In genomic region chr5:69007726-69008368, GRCh38 we compare ENCODE assay signal across 8 cellular contexts.
A peak's percentile ranks its signal among the peaks of the same experiment; 100 is the strongest.
DNase-seq lines count a peak whose midpoint lies in the region; ATAC-seq, FAIRE-seq and TF ChIP-seq lines count a peak whose summit lies in the region.

No MANE protein-coding gene starts in this region.

- TF ChIP-seq CTCF in AG09309 (IDR thresholded peaks at IDR 0.05; ENCODE audit: control insufficient read depth, insufficient read depth, low read depth, low read length, missing control alignments) (peak; percentile 92), H1 (IDR thresholded peaks at IDR 0.05; ENCODE audit: control extremely low read depth in 1 of 3, insufficient read depth in 1 of 3, low read depth in 1 of 3, low read length in 3 of 3) (peak; percentile 83 to 99 (median 99)), mucosa of descending colon (IDR thresholded peaks at IDR 0.05) (peak; percentile 68)

- no peak overlapping the region for H2BK15ac ChIP-seq in H1 (ENCODE audit: low read length)

- no peak overlapping the region for H3K18ac ChIP-seq in H1 (ENCODE audit: extremely low read depth, low read length)

- no peak overlapping the region for H2AK5ac ChIP-seq in H1 (ENCODE audit: low read depth, low read length)

- no peak overlapping the region for H3K56ac ChIP-seq in H1 (replicated peaks; ENCODE audit: insufficient read length, low read depth, low read length)

- H3K27ac ChIP-seq in H1 (ENCODE audit: low read depth, low read length), result no peak overlapping the region

- no peaks in the 10 kb centered on the region for H3K27me3 ChIP-seq in H1 (replicated peaks in 1 of 4; ENCODE audit: control insufficient read depth in 3 of 4, extremely low read depth in 1 of 4, insufficient read depth in 3 of 4, low read length in 3 of 4)

- no peak overlapping the region for H3K4me2 ChIP-seq in H1 (ENCODE audit: insufficient read depth in 1 of 2, low read depth in 2 of 2, low read length in 2 of 2)

- no peak overlapping the region for H2BK12ac ChIP-seq in H1 (ENCODE audit: low read depth, low read length)

- H4K5ac ChIP-seq in H1 (ENCODE audit: insufficient read length, low read depth, low read length), result no peak overlapping the region

- H3K23me2 ChIP-seq in H1 (ENCODE audit: low read depth, low read length), result no peaks in the 10 kb centered on the region; the same call in 1 of the 2 replicates

- no peak overlapping the region for H3K14ac ChIP-seq in H1 (ENCODE audit: insufficient read length)

- no peak overlapping the region for H2BK20ac ChIP-seq in H1 (ENCODE audit: low read length)

- no peak overlapping the region for H2AFZ ChIP-seq in H1 (ENCODE audit: low read length)

- H3K4me1 ChIP-seq in H1 (replicated peaks in 1 of 4; ENCODE audit: control insufficient read depth in 3 of 4, insufficient read depth in 4 of 4, low read length in 3 of 4), result no peaks in the 10 kb centered on the region
- no peaks in the 10 kb centered on the region for H3K4me1 ChIP-seq in mucosa of descending colon (ENCODE audit: low read depth)

- H3K4ac ChIP-seq in H1 (replicated peaks; ENCODE audit: insufficient read length, low read depth, low read length), result no peak overlapping the region

- H3K9ac ChIP-seq in H1 (replicated peaks in 1 of 4; ENCODE audit: extremely low read depth in 1 of 4, low read depth in 3 of 4, low read length in 3 of 4), result no peak overlapping the region

- ATAC-seq in GM18517 (IDR thresholded peaks at IDR 0.05; ENCODE audit: unreplicated experiment), result peak; percentile 96
- peak; percentile 84 for ATAC-seq in HG03066 (IDR thresholded peaks at IDR 0.05; ENCODE audit: low read depth, unreplicated experiment)
- peak; percentile 91 for ATAC-seq in mucosa of descending colon

- TF ChIP-seq RAD21 in H1 (IDR thresholded peaks at IDR 0.05 in 1 of 2, conservative IDR thresholded peaks at IDR 0.05 in 1 of 2; ENCODE audit: low read depth in 2 of 2, low read length in 2 of 2), result peak; percentile 95 to 98

- no peak for TF ChIP-seq POLR2A in H1 (IDR thresholded peaks at IDR 0.05; ENCODE audit: control extremely low read depth in 1 of 2, low read depth in 2 of 2, low read length in 2 of 2)

- WGBS in H1 (ENCODE audit: extremely low coverage in 1 of 2, insufficient coverage in 1 of 2, insufficient read length in 1 of 2, insufficient replicate concordance in 2 of 2, low coverage in 1 of 2, low lambda C conversion rate in 2 of 2, missing lambda C conversion rate in 1 of 2), 2 experiments, result 27% methylated on average over 4 of the region's 4 CpGs; no CpG with 5 or more reads in 1 of the 2 experiments

- intact Hi-C loops in mucosa of descending colon (cut with DNase I, micrococcal nuclease), result no loop called here

- H3K4me3 ChIP-seq in AG09309 (ENCODE audit: control insufficient read depth, low read depth, low read length), result no peak overlapping the region
- no peak overlapping the region for H3K4me3 ChIP-seq in H1 (ENCODE audit: extremely low read depth in 1 of 4, insufficient read depth in 2 of 4, low read depth in 3 of 4, low read length in 4 of 4)
- H3K4me3 ChIP-seq in mucosa of descending colon, result no peak overlapping the region

- no peak overlapping the region for H2BK5ac ChIP-seq in H1 (ENCODE audit: low read depth, low read length)

- no peak overlapping the region for H3K23ac ChIP-seq in H1 (ENCODE audit: insufficient read length)

- peak; percentile 96 for FAIRE-seq in H1 (lab: Jason Lieb, UNC)

- no peak for TF ChIP-seq EP300 in H1 (IDR thresholded peaks at IDR 0.05; ENCODE audit: borderline replicate concordance in 1 of 2, low read depth in 2 of 2, low read length in 2 of 2)

- no peak overlapping the region for H4K91ac ChIP-seq in H1 (replicated peaks; ENCODE audit: insufficient read length, low read length)

- no peaks in the 10 kb centered on the region for H3K36me3 ChIP-seq in H1 (ENCODE audit: control insufficient read depth in 2 of 4, insufficient read depth in 4 of 4, low read length in 3 of 4)
- no peaks in the 10 kb centered on the region for H3K36me3 ChIP-seq in mucosa of descending colon (ENCODE audit: low read depth)

- POLR2A ChIA-PET in H1 (lab: Charles Lee; ENCODE audit: partially characterized antibody), result interaction anchor here (0.9 kb wide), 1 partner anchor 86 kb away, joined by 3 read pairs; no protein-coding TSS in a partner anchor

- CTCF ChIA-PET in H1 (lab: Charles Lee; ENCODE audit: partially characterized antibody), result interaction anchor here (0.5 to 4.4 kb wide), 26 partner anchors 9 to 749 kb away, joined by 3 to 13 read pairs (median 3); no protein-coding TSS in a partner anchor

- H3K9me3 ChIP-seq in H1 (ENCODE audit: insufficient read depth in 2 of 2, low read depth in 1 of 2, low read length in 1 of 2) (no peaks in the 10 kb centered on the region), mucosa of descending colon (no peaks in the 10 kb centered on the region)

- H2BK120ac ChIP-seq in H1 (replicated peaks; ENCODE audit: low read depth, low read length), result no peak overlapping the region

- no peaks in the 10 kb centered on the region for H4K20me1 ChIP-seq in H1 (replicated peaks in 1 of 2; ENCODE audit: control insufficient read depth in 1 of 2, insufficient read depth in 2 of 2, low read length in 2 of 2)

- no peaks in the 10 kb centered on the region for H3K79me2 ChIP-seq in H1 (ENCODE audit: control insufficient read depth in 1 of 2, insufficient read depth in 2 of 2, low read length in 2 of 2)

- H4K8ac ChIP-seq in H1 (ENCODE audit: extremely low read depth, insufficient read depth, low read length), result no peak overlapping the region

- DNase-seq in AG09309 (ENCODE audit: low read depth), result no peak
- peak; percentile 82 for DNase-seq in NCI-H748 (lab: John Stamatoyannopoulos, UW; ENCODE audit: unreplicated experiment)
- DNase-seq in activated CD8-positive, alpha-beta memory T cell treated with anti-CD3 and anti-CD28 coated beads for 1 hour (ENCODE audit: extremely low read depth in 1 of 2, low read depth in 1 of 2), result peak; percentile 20 to 48
- peak; percentile 56 to 95 for DNase-seq in H1 (ENCODE audit: low read depth in 1 of 2, low spot score in 2 of 2)
- peak; percentile 56 to 87 (median 79) for DNase-seq in mucosa of descending colon
- DNase-seq in stimulated activated CD8-positive, alpha-beta memory T cell treated with anti-CD3 and anti-CD28 coated beads, Interleukin-7, amount 100 ng/mL, for 1 hour (ENCODE audit: low read depth in 2 of 2), result peak; percentile 40 to 51

- H3K79me1 ChIP-seq in H1 (ENCODE audit: low read depth, low read length), result no peaks in the 10 kb centered on the region

TF ChIP-seq in H1, 55 proteins besides CTCF, POLR2A, EP300 and RAD21:
- TF ChIP-seq JUN (IDR thresholded peaks at IDR 0.05; ENCODE audit: low read depth, low read length) (no peak), RXRA (IDR thresholded peaks at IDR 0.05; ENCODE audit: insufficient read depth, low read depth, low read length) (no peak), CTBP2 (IDR thresholded peaks at IDR 0.05; ENCODE audit: borderline replicate concordance, insufficient read depth, insufficient read length, low read length) (no peak), CHD1 (IDR thresholded peaks at IDR 0.05; ENCODE audit: low read depth, low read length) (no peak), YY1 (IDR thresholded peaks at IDR 0.05; ENCODE audit: low read depth, low read length) (peak; percentile 48; the same call in 1 of the 2 replicates), SP2 (IDR thresholded peaks at IDR 0.05; ENCODE audit: low read length) (no peak), BRCA1 (IDR thresholded peaks at IDR 0.05; ENCODE audit: low read depth, low read length) (no peak), BCL11A (IDR thresholded peaks at IDR 0.05; ENCODE audit: low read depth in 2 of 2, low read length in 2 of 2) (no peak), KDM5A (IDR thresholded peaks at IDR 0.05; ENCODE audit: low read length) (no peak), TCF12 (IDR thresholded peaks at IDR 0.05; ENCODE audit: low read depth, low read length) (peak; percentile 64; the same call in 1 of the 2 replicates)
- TF ChIP-seq, protein P1, sequence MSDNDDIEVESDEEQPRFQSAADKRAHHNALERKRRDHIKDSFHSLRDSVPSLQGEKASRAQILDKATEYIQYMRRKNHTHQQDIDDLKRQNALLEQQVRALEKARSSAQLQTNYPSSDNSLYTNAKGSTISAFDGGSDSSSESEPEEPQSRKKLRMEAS (IDR thresholded peaks at IDR 0.05), result no peak
